Comparison of ENCODE assay signal across 8 cellular contexts in the genomic region with DNA sequence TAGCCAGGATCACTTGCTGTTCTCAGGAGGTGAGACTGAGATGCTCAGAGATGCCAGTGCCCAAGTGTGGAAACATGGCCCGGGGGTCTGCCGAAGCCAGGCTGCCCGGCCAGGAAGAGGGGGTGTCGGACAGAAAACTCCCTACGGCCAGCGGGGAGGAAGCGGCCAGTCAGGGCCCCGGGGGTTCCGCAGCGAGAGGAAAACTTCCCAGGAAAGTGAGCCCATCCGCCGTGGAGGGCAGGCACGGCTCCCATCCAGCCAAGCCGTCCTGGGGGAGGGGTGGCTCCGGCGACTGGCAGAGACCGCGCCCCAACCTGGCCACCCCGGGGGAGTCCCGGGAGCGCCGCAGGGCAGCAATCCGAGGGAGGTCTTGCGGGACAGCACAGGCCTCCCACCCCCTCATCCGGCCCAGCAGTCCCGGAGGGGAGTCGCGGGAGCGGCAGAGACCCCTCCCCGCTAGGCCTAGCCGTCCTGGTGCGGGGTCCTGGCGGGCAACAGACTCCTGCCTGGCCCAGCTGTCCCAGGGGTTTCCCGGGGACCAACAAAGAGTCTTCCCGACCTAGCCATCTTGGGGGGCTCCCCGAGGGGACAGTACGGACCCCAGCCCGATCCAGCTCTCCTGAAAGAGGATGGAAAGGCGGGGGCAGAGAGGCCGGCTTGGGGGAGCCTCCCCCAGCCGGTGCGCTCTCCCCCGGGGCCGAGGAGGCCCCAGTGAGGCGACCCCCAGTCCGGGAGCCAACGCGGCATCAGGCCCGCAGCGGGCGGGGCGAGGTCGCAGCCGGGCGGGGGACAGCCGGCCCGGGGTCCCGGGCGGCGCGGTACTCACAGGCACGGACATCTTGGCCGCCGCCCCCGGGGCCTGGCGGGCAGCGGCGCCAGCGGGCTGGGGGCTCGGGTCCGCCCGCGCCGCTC. TPM values are rescaled to one million over a fixed set of nuclear protein-coding genes. Genes with fewer than 3 reads are reported as not detected.
DNase-seq lines count a peak whose midpoint lies in the region; ATAC-seq and TF ChIP-seq lines count a peak whose summit lies in the region.

No MANE protein-coding gene starts in this region.

- peak overlapping the region; percentile 70 for H2AFZ ChIP-seq in neural progenitor cell (replicated peaks)

- H3K9me2 ChIP-seq in DOHH2 (replicated peaks; ENCODE audit: control insufficient read depth, low read length): no peaks in the 10 kb centered on the region

- peak; percentile 23 for ATAC-seq in GM21717 (IDR thresholded peaks at IDR 0.05; ENCODE audit: unreplicated experiment)

- H3K9me3 ChIP-seq in DOHH2 (ENCODE audit: control insufficient read depth, insufficient read depth, low read length): no peaks in the 10 kb centered on the region
- H3K9me3 ChIP-seq in NT2/D1 (ENCODE audit: insufficient read depth, low read length): no peaks in the 10 kb centered on the region
- no peaks in the 10 kb centered on the region for H3K9me3 ChIP-seq in esophagus (ENCODE audit: control insufficient read depth in 2 of 2, insufficient read depth in 1 of 2, low read depth in 1 of 2, low read length in 1 of 2)
- no peaks in the 10 kb centered on the region for H3K9me3 ChIP-seq in neural progenitor cell (ENCODE audit: low read depth)

- H3K4me2 ChIP-seq in DOHH2 (ENCODE audit: low read length) (peak overlapping the region; percentile 56), neural progenitor cell (peak overlapping the region; percentile 96)

- H3K4me1 ChIP-seq in DOHH2 (ENCODE audit: control insufficient read depth, low read length) (no peaks in the 10 kb centered on the region), NT2/D1 (ENCODE audit: insufficient read depth, insufficient read length) (peaks cover 55% of the 10 kb centered on the region), esophagus (ENCODE audit: control insufficient read depth in 2 of 2, insufficient read depth in 2 of 2, low read length in 1 of 2) (peaks cover 19 to 47% of the 10 kb centered on the region in 2 donors), neural progenitor cell (peaks cover 17% of the 10 kb centered on the region)

- peak overlapping the region; percentile 91 for H3K4me3 Mint-ChIP-seq in neural progenitor cell

- DNase-seq in NT2/D1 (ENCODE audit: low read depth, low spot score) (no peak), neural progenitor cell (ENCODE audit: low spot score) (no peak), GM13977 (ENCODE audit: low spot score) (no peak), LoVo (ENCODE audit: low spot score) (no peak)
- DNase-seq in activated naive CD4-positive, alpha-beta T cell (lab: John Stamatoyannopoulos, UW): no peak

- H3K27me3 ChIP-seq in DOHH2 (ENCODE audit: control insufficient read depth, low read length) (peaks cover 21% of the 10 kb centered on the region), NT2/D1 (ENCODE audit: insufficient read depth, insufficient read length) (peaks cover 3% of the 10 kb centered on the region), esophagus (ENCODE audit: control insufficient read depth in 1 of 2, insufficient read depth in 2 of 2, low read length in 2 of 2) (no peaks in the 10 kb centered on the region), neural progenitor cell (no peaks in the 10 kb centered on the region)

- no peaks in the 10 kb centered on the region for H3K36me3 ChIP-seq in DOHH2 (ENCODE audit: control insufficient read depth, low read length)
- peaks cover 42% of the 10 kb centered on the region for H3K36me3 ChIP-seq in NT2/D1 (ENCODE audit: insufficient read depth, insufficient read length, low read length)
- H3K36me3 ChIP-seq in esophagus (ENCODE audit: control insufficient read depth in 2 of 2, insufficient read depth in 2 of 2, low read length in 1 of 2): peaks cover 0 to 3% of the 10 kb centered on the region in 2 donors
- no peaks in the 10 kb centered on the region for H3K36me3 ChIP-seq in neural progenitor cell

- no peak overlapping the region for H3K27ac Mint-ChIP-seq in neural progenitor cell

- H3K79me2 ChIP-seq in DOHH2 (ENCODE audit: control insufficient read depth, low read length) (no peaks in the 10 kb centered on the region), neural progenitor cell (ENCODE audit: low read depth) (peaks cover 50% of the 10 kb centered on the region)

- peaks cover 9% of the 10 kb centered on the region for H3K27me3 Mint-ChIP-seq in neural progenitor cell (ENCODE audit: insufficient read depth, low read depth)

- H3K9ac ChIP-seq in NT2/D1 (ENCODE audit: insufficient read length, low read depth): peak overlapping the region; percentile 93
- peak overlapping the region; percentile 94 for H3K9ac ChIP-seq in neural progenitor cell

- TF ChIP-seq CTCF in DOHH2 (IDR thresholded peaks at IDR 0.05; ENCODE audit: low read depth, low read length, poor library complexity, severe bottlenecking) (no peak), neural progenitor cell (IDR thresholded peaks at IDR 0.05) (no peak), GM13977 (IDR thresholded peaks at IDR 0.05; ENCODE audit: extremely low read depth, insufficient read depth, missing control alignments) (no peak)

- H3K9me3 Mint-ChIP-seq in neural progenitor cell: no peaks in the 10 kb centered on the region

- in situ Hi-C loops in GM13977 (cut with MboI; ENCODE audit: low pct_unique_long_range_greater_than_20kb, low sequenced_read_pairs, unreplicated experiment): no loop called here

- 1 to 2% methylated on average over 56 to 74 of the region's 74 CpGs for WGBS in esophagus, 2 donors

- H3K27ac ChIP-seq in DOHH2 (ENCODE audit: low read depth, low read length) (no peak overlapping the region), esophagus (ENCODE audit: low read depth in 2 of 2, low read length in 1 of 2) (peak overlapping the region; percentile 67 to 78), neural progenitor cell (no peak overlapping the region)

- H3K36me3 Mint-ChIP-seq in neural progenitor cell: peaks cover 5% of the 10 kb centered on the region

- H3F3A ChIP-seq in DOHH2 (ENCODE audit: control insufficient read depth, insufficient read depth) (no peaks in the 10 kb centered on the region), neural progenitor cell (ENCODE audit: low read depth) (peaks cover 7% of the 10 kb centered on the region)

- no peaks in the 10 kb centered on the region for H4K20me1 ChIP-seq in DOHH2 (ENCODE audit: control insufficient read depth, insufficient read depth, low read depth, low read length)
- peaks cover 51% of the 10 kb centered on the region for H4K20me1 ChIP-seq in neural progenitor cell (ENCODE audit: low read depth)

- peaks cover 41% of the 10 kb centered on the region for H3K4me1 Mint-ChIP-seq in neural progenitor cell

- H3K4me3 ChIP-seq in DOHH2 (ENCODE audit: low read length): peak overlapping the region; percentile 68
- peak overlapping the region; percentile 95 for H3K4me3 ChIP-seq in NT2/D1 (ENCODE audit: insufficient read length, low read depth)
- H3K4me3 ChIP-seq in esophagus (ENCODE audit: low read depth in 1 of 2, low read length in 2 of 2): peak overlapping the region; percentile 67 to 75
- H3K4me3 ChIP-seq in neural progenitor cell: peak overlapping the region; percentile 99

RNA-seq across cellular contexts. Expression of a gene that starts 13.8 kb away (rescaled TPM):
- polyA plus RNA-seq in esophagus: 10 to 100 TPM; 20.2 to 25.7 TPM
- 10.9 and 29.1 TPM in 2 replicates for total RNA-seq in neural progenitor cell (ENCODE audit: low replicate concordance)

RNA-seq across cellular contexts. Expression of a gene that starts 46.5 kb away (rescaled TPM):
- 1 to 10 TPM in 1 of 2 donors, under 1 TPM in 1; 0.34 to 2.0 TPM for polyA plus RNA-seq in esophagus
- total RNA-seq in neural progenitor cell (ENCODE audit: low replicate concordance): not detected in 2 replicates

RNA-seq across cellular contexts. Expression of a gene that starts 58.3 kb away (rescaled TPM):
- polyA plus RNA-seq in esophagus: 1 to 10 TPM in 1 of 2 donors, under 1 TPM in 1; 0.35 to 1.7 TPM
- not detected in 2 replicates for total RNA-seq in neural progenitor cell (ENCODE audit: low replicate concordance)

Comparison
In these comparisons a context has a peak if more than half of its experiments do, and no peak if none do; other contexts are left out.
1. H3K27ac ChIP-seq: peak in esophagus (2 of 2); none in DOHH2 (single experiment) and neural progenitor cell (single experiment).
2. Peak in every context shown above with its lines, with median percentiles within 50 percentile points of each other: H3K4me3 ChIP-seq.